8 cellular contexts compared by ENCODE assay signal in genomic region chr16:88168165-88168949, GRCh38.
DNase-seq lines count a peak whose midpoint lies in the region; ATAC-seq and TF ChIP-seq lines count a peak whose summit lies in the region.
"Not testable (repeated sequence)": the region's sequence is repeated elsewhere in the genome, so short reads cannot be mapped to it uniquely, and the experiment has no call there.

No MANE protein-coding gene starts in this region.

- not testable (repeated sequence) for H3K36me3 ChIP-seq in esophagus muscularis mucosa, right lobe of liver, stomach

- H3K36me3 Mint-ChIP-seq in osteocyte (ENCODE audit: unreplicated experiment): peaks cover 11% of the 10 kb centered on the region

- ATAC-seq in right lobe of liver: peak in 3 of 4 donors; percentile 44 to 76 (median 47)

- TF ChIP-seq EP300 in esophagus muscularis mucosa (IDR thresholded peaks at IDR 0.05); stomach (IDR thresholded peaks at IDR 0.05): not testable (repeated sequence)

- TF ChIP-seq CTCF in esophagus muscularis mucosa (IDR thresholded peaks at IDR 0.05); right lobe of liver (IDR thresholded peaks at IDR 0.05); osteocyte (IDR thresholded peaks at IDR 0.05); stomach (IDR thresholded peaks at IDR 0.05): not testable (repeated sequence)

- peaks cover 18% of the 10 kb centered on the region for H3K9me3 Mint-ChIP-seq in osteocyte (ENCODE audit: unreplicated experiment)

- H3K27me3 Mint-ChIP-seq in osteocyte (ENCODE audit: unreplicated experiment): not testable (repeated sequence)

- H3K4me1 ChIP-seq in esophagus muscularis mucosa (peaks cover 0 to 48% (median 35%) of the 10 kb centered on the region in 4 donors), stomach (peaks cover 0 to 18% (median 9%) of the 10 kb centered on the region in 4 donors)
- H3K4me1 ChIP-seq in right lobe of liver: not testable (repeated sequence)

- H3K27ac Mint-ChIP-seq in osteocyte (ENCODE audit: unreplicated experiment): not testable (repeated sequence)

- H3K4me1 Mint-ChIP-seq in osteocyte (ENCODE audit: unreplicated experiment): not testable (repeated sequence)

- H3K4me3 Mint-ChIP-seq in osteocyte (ENCODE audit: unreplicated experiment): not testable (repeated sequence)

- not testable (repeated sequence) for TF ChIP-seq POLR2A in esophagus muscularis mucosa (IDR thresholded peaks at IDR 0.05; ENCODE audit: low read depth); right lobe of liver (IDR thresholded peaks at IDR 0.05); stomach (IDR thresholded peaks at IDR 0.05)

- H3K9me3 ChIP-seq in esophagus muscularis mucosa, right lobe of liver, stomach: not testable (repeated sequence)

- H3K27ac ChIP-seq in esophagus muscularis mucosa (replicated peaks in 1 of 4) (peak overlapping the region; percentile 31 to 73 (median 56)), stomach (peak overlapping the region; percentile 29 to 85 (median 43))
- not testable (repeated sequence) for H3K27ac ChIP-seq in right lobe of liver

- intact Hi-C loops in esophagus muscularis mucosa (cut with DNase I); right lobe of liver (cut with DNase I); stomach (cut with DNase I; ENCODE audit: low total_unique reads): not testable (repeated sequence)

- not testable (repeated sequence) for H3K27me3 ChIP-seq in esophagus muscularis mucosa, right lobe of liver
- peaks cover 0 to 20% (median 3%) of the 10 kb centered on the region in 3 donors for H3K27me3 ChIP-seq in stomach

- 39% methylated on average over 10 of the region's 12 CpGs for whole genome bisulfite sequencing in esophagus muscularis mucosa
- WGBS in right lobe of liver (ENCODE audit: insufficient coverage, low coverage, low lambda C conversion rate, missing lambda C conversion rate): 38% methylated on average over 9 of the region's 12 CpGs
- WGBS in stomach, 5 donors: 21 to 35% (median 30%) methylated on average over 11 to 12 of the region's 12 CpGs

- H3K4me3 ChIP-seq in esophagus muscularis mucosa, right lobe of liver, stomach: not testable (repeated sequence)

- DNase-seq in DMS153 (lab: John Stamatoyannopoulos, UW) (peak; percentile 78), NCI-H146 treated with DMSO at 0.1 percent for 48 hours (lab: John Stamatoyannopoulos, UW; ENCODE audit: unreplicated experiment) (peak; percentile 23), NCI-H524 (lab: John Stamatoyannopoulos, UW) (peak; percentile 52 to 80), SHP77 treated with DMSO at 0.1 percent for 48 hours (lab: John Stamatoyannopoulos, UW) (peak; percentile 86), right lobe of liver (peak in 1 of 3 donors; percentile 22), osteocyte (ENCODE audit: extremely low spot score, unreplicated experiment) (peak; percentile 42), stomach (peak; percentile 80)
- not testable (repeated sequence) for DNase-seq in esophagus muscularis mucosa (ENCODE audit: extremely low spot score)
